In genomic region chr17:11997147-11997971, GRCh38 we compare ENCODE assay signal across 1 cellular context.
A peak's percentile ranks its signal among the peaks of the same experiment; 100 is the strongest.
TF ChIP-seq lines count a peak whose summit lies in the region.

Gene ZNF18, minus strand, starts transcription at chr17:11997475. Its CDS starts 4,646 bp downstream, at chr17:11992829.

TF ChIP-seq in HepG2, 621 proteins besides CTCF, POLR2A, EP300 and RAD21 (continued from another document and continues in another):
- no peak for TF ChIP-seq ARID3A (IDR thresholded peaks at IDR 0.05; ENCODE audit: low read depth, low read length)
- TF ChIP-seq ZNF430 (CRISPR knock-in tag; IDR thresholded peaks at IDR 0.05): peak; percentile 72
- 0 out of 2 replicates have a peak, but pooled peaks have one; percentile 41 for TF ChIP-seq EHMT2 (IDR thresholded peaks at IDR 0.05; ENCODE audit: borderline replicate concordance, low read depth, low read length)
- TF ChIP-seq HMG20B (CRISPR knock-in tag; conservative IDR thresholded peaks at IDR 0.05): no peak
- no peak for TF ChIP-seq TEF (CRISPR knock-in tag; IDR thresholded peaks at IDR 0.05)
- TF ChIP-seq CCAR2 (optimal IDR thresholded peaks at IDR 0.05; ENCODE audit: low read depth, low read length): no peak
- TF ChIP-seq FOXO4 (CRISPR knock-in tag; conservative IDR thresholded peaks at IDR 0.05): no peak
- TF ChIP-seq ZNF207 (IDR thresholded peaks at IDR 0.05; ENCODE audit: borderline replicate concordance): no peak
- TF ChIP-seq PAX8 (CRISPR knock-in tag; IDR thresholded peaks at IDR 0.05; ENCODE audit: borderline replicate concordance): no peak; the same call in 1 of the 2 replicates
- 0 out of 2 replicates have a peak, but pooled peaks have one; percentile 39 for TF ChIP-seq U2AF2 (IDR thresholded peaks at IDR 0.05; ENCODE audit: low read depth, low read length)
- TF ChIP-seq KDM5B (CRISPR knock-in tag; IDR thresholded peaks at IDR 0.05; ENCODE audit: borderline replicate concordance): peak; percentile 79
- TF ChIP-seq HNRNPL (IDR thresholded peaks at IDR 0.05; ENCODE audit: low read depth, low read length): 0 out of 2 replicates have a peak, but pooled peaks have one; percentile 28
- no peak for TF ChIP-seq ZNF260 (CRISPR knock-in tag; IDR thresholded peaks at IDR 0.05; ENCODE audit: borderline replicate concordance, low read depth)
- TF ChIP-seq SATB2 (CRISPR knock-in tag; IDR thresholded peaks at IDR 0.05): no peak; the same call in 1 of the 2 replicates
- no peak for TF ChIP-seq ZNF530 (CRISPR knock-in tag; IDR thresholded peaks at IDR 0.05; ENCODE audit: low read depth)
- TF ChIP-seq ZSCAN25 (CRISPR knock-in tag; IDR thresholded peaks at IDR 0.05): no peak
- TF ChIP-seq HMGA1 (CRISPR knock-in tag; conservative IDR thresholded peaks at IDR 0.05): no peak
- TF ChIP-seq IRF2 (CRISPR knock-in tag; IDR thresholded peaks at IDR 0.05): no peak
- TF ChIP-seq ELF1 (CRISPR knock-in tag; IDR thresholded peaks at IDR 0.05): peak; percentile 75
- TF ChIP-seq ZNF512 (CRISPR knock-in tag; IDR thresholded peaks at IDR 0.05): peak; percentile 76; the same call in 1 of the 2 replicates
- TF ChIP-seq THAP11 (CRISPR knock-in tag; IDR thresholded peaks at IDR 0.05): peak; percentile 83
- TF ChIP-seq ERF (CRISPR knock-in tag; IDR thresholded peaks at IDR 0.05): 0 out of 2 replicates have a peak, but pooled peaks have one; percentile 53
- no peak for TF ChIP-seq RARA (CRISPR knock-in tag; IDR thresholded peaks at IDR 0.05)
- 0 out of 2 replicates have a peak, but pooled peaks have one; percentile 26 for TF ChIP-seq ZNF235 (CRISPR knock-in tag; IDR thresholded peaks at IDR 0.05; ENCODE audit: borderline replicate concordance)
- TF ChIP-seq MEIS2 (CRISPR knock-in tag; IDR thresholded peaks at IDR 0.05): peak; percentile 87
- TF ChIP-seq YY1 (IDR thresholded peaks at IDR 0.05; ENCODE audit: insufficient read depth, insufficient replicate concordance, low read depth, low read length): peak; percentile 89
- 0 out of 2 replicates have a peak, but pooled peaks have one; percentile 75 for TF ChIP-seq ZNF160 (CRISPR knock-in tag; IDR thresholded peaks at IDR 0.05)
- TF ChIP-seq ZNF230 (CRISPR knock-in tag; IDR thresholded peaks at IDR 0.05): no peak
- no peak for TF ChIP-seq ZFYVE20 (CRISPR knock-in tag; IDR thresholded peaks at IDR 0.05; ENCODE audit: borderline replicate concordance, low read depth)
- TF ChIP-seq ZNF644 (CRISPR knock-in tag; IDR thresholded peaks at IDR 0.05; ENCODE audit: low read depth): peak; percentile 36; the same call in 1 of the 2 replicates
- no peak; the same call in 1 of the 2 replicates for TF ChIP-seq TBP (CRISPR knock-in tag; IDR thresholded peaks at IDR 0.05)
- no peak; the same call in 1 of the 2 replicates for TF ChIP-seq ZFP90 (CRISPR knock-in tag; IDR thresholded peaks at IDR 0.05; ENCODE audit: borderline replicate concordance)
- peak; percentile 59; the same call in 1 of the 2 replicates for TF ChIP-seq ZNF816 (CRISPR knock-in tag; IDR thresholded peaks at IDR 0.05; ENCODE audit: borderline replicate concordance)
- TF ChIP-seq CBX5 (CRISPR knock-in tag; IDR thresholded peaks at IDR 0.05; ENCODE audit: borderline replicate concordance): peak; percentile 12; the same call in 1 of the 2 replicates
- no peak for TF ChIP-seq GTF3A (CRISPR knock-in tag; conservative IDR thresholded peaks at IDR 0.05)
- TF ChIP-seq ZNF562 (CRISPR knock-in tag; IDR thresholded peaks at IDR 0.05; ENCODE audit: borderline replicate concordance): no peak
- TF ChIP-seq ZNF570 (CRISPR knock-in tag; IDR thresholded peaks at IDR 0.05; ENCODE audit: borderline replicate concordance): no peak
- TF ChIP-seq ZSCAN12 (CRISPR knock-in tag; IDR thresholded peaks at IDR 0.05): peak; percentile 89; the same call in 1 of the 2 replicates
- TF ChIP-seq RBAK (CRISPR knock-in tag; IDR thresholded peaks at IDR 0.05): no peak
- TF ChIP-seq ZNF746 (CRISPR knock-in tag; IDR thresholded peaks at IDR 0.05): peak; percentile 58; the same call in 1 of the 2 replicates
- 0 out of 2 replicates have a peak, but pooled peaks have one; percentile 40 for TF ChIP-seq AKNA (CRISPR knock-in tag; IDR thresholded peaks at IDR 0.05; ENCODE audit: borderline replicate concordance)
- TF ChIP-seq ISL2 (CRISPR knock-in tag; IDR thresholded peaks at IDR 0.05): 0 out of 2 replicates have a peak, but pooled peaks have one; percentile 15
- no peak for TF ChIP-seq NR1H2 (CRISPR knock-in tag; IDR thresholded peaks at IDR 0.05; ENCODE audit: borderline replicate concordance, low read depth)
- TF ChIP-seq MBD4 (IDR thresholded peaks at IDR 0.05; ENCODE audit: borderline replicate concordance, low read length): no peak
- 0 out of 2 replicates have a peak, but pooled peaks have one; percentile 74 for TF ChIP-seq TMF1 (CRISPR knock-in tag; IDR thresholded peaks at IDR 0.05; ENCODE audit: low read depth)
- TF ChIP-seq ZNF136 (CRISPR knock-in tag; IDR thresholded peaks at IDR 0.05; ENCODE audit: low read depth): no peak
- 0 out of 2 replicates have a peak, but pooled peaks have one; percentile 5 for TF ChIP-seq MAZ (IDR thresholded peaks at IDR 0.05; ENCODE audit: borderline replicate concordance, low read depth, low read length)
- TF ChIP-seq MAZ (CRISPR knock-in tag; IDR thresholded peaks at IDR 0.05; ENCODE audit: low read depth): peak; percentile 80
- no peak for TF ChIP-seq SIN3B (IDR thresholded peaks at IDR 0.05; ENCODE audit: low read length)
- TF ChIP-seq XRCC5 (optimal IDR thresholded peaks at IDR 0.05; ENCODE audit: low read length): peak; percentile 78
- 0 out of 2 replicates have a peak, but pooled peaks have one; percentile 33 for TF ChIP-seq TRAFD1 (CRISPR knock-in tag; IDR thresholded peaks at IDR 0.05; ENCODE audit: borderline replicate concordance)
- TF ChIP-seq SNAPC2 (CRISPR knock-in tag; IDR thresholded peaks at IDR 0.05): 0 out of 2 replicates have a peak, but pooled peaks have one; percentile 71
- TF ChIP-seq ZNF569 (CRISPR knock-in tag; IDR thresholded peaks at IDR 0.05; ENCODE audit: borderline replicate concordance): no peak
- no peak for TF ChIP-seq ZNF205 (CRISPR knock-in tag; IDR thresholded peaks at IDR 0.05)
- no peak for TF ChIP-seq ZNF546 (CRISPR knock-in tag; conservative IDR thresholded peaks at IDR 0.05)
- TF ChIP-seq ZNF138 (CRISPR knock-in tag; IDR thresholded peaks at IDR 0.05; ENCODE audit: low read depth): peak; percentile 31; the same call in 1 of the 2 replicates
- peak; percentile 81 for TF ChIP-seq ZFP91 (CRISPR knock-in tag; IDR thresholded peaks at IDR 0.05; ENCODE audit: borderline replicate concordance)
- TF ChIP-seq HHEX (CRISPR knock-in tag; IDR thresholded peaks at IDR 0.05): no peak
- peak; percentile 60; the same call in 1 of the 2 replicates for TF ChIP-seq CREBL2 (CRISPR knock-in tag; IDR thresholded peaks at IDR 0.05; ENCODE audit: borderline replicate concordance)
- TF ChIP-seq ZC3H4 (CRISPR knock-in tag; IDR thresholded peaks at IDR 0.05; ENCODE audit: borderline replicate concordance): peak; percentile 86; the same call in 1 of the 2 replicates
- TF ChIP-seq ZNF775 (CRISPR knock-in tag; IDR thresholded peaks at IDR 0.05; ENCODE audit: borderline replicate concordance): no peak
